Comparison of ENCODE assay signal across 8 cellular contexts in genomic region chr16:56609463-56609921, GRCh38. TPM values are rescaled to one million over a fixed set of nuclear protein-coding genes. Genes with fewer than 3 reads are reported as not detected.
A peak's percentile ranks its signal among the peaks of the same experiment; 100 is the strongest.
DNase-seq lines count a peak whose midpoint lies in the region; TF ChIP-seq lines count a peak whose summit lies in the region.

No MANE protein-coding gene starts in this region.

- peak overlapping the region; percentile 81 to 89 for H3K9ac ChIP-seq in duodenal mucosa (ENCODE audit: low read depth in 1 of 2, low read length in 2 of 2)

- H3K27ac ChIP-seq in duodenal mucosa (ENCODE audit: low read depth, low read length): peak overlapping the region; percentile 81

- no peaks in the 10 kb centered on the region for H3K27me3 Mint-ChIP-seq in activated CD4-positive, alpha-beta T cell treated with anti-CD3 and anti-CD28 coated beads, Interleukin-2, amount 10 ng/mL, durations not matched to agents 7 days and 5 days

- peak overlapping the region; percentile 96 for H3K27ac Mint-ChIP-seq in activated CD4-positive, alpha-beta T cell treated with anti-CD3 and anti-CD28 coated beads, Interleukin-2, amount 10 ng/mL, durations not matched to agents 7 days and 5 days

- H3K36me3 Mint-ChIP-seq in activated CD4-positive, alpha-beta T cell treated with anti-CD3 and anti-CD28 coated beads, Interleukin-2, amount 10 ng/mL, durations not matched to agents 7 days and 5 days (ENCODE audit: low read depth): peaks cover 3% of the 10 kb centered on the region

- H3K4me3 ChIP-seq in GM06990 (replicated peaks; ENCODE audit: low read depth, low read length): peak overlapping the region; percentile 69
- peak overlapping the region; percentile 85 to 95 for H3K4me3 ChIP-seq in duodenal mucosa (ENCODE audit: low read depth in 1 of 2, low read length in 2 of 2)

- peak overlapping the region; percentile 92 for H3K4me3 Mint-ChIP-seq in activated CD4-positive, alpha-beta T cell treated with anti-CD3 and anti-CD28 coated beads, Interleukin-2, amount 10 ng/mL, durations not matched to agents 7 days and 5 days

- H3K27me3 ChIP-seq in GM06990 (replicated peaks; ENCODE audit: control insufficient read depth, insufficient read depth, low read length) (no peaks in the 10 kb centered on the region), duodenal mucosa (ENCODE audit: control insufficient read depth in 1 of 2, insufficient read depth in 2 of 2, low read length in 2 of 2) (no peaks in the 10 kb centered on the region)

- no peaks in the 10 kb centered on the region for H3K9me3 ChIP-seq in duodenal mucosa (ENCODE audit: control insufficient read depth in 1 of 2, low read length in 2 of 2)

- DNase-seq in GM06990 (ENCODE audit: extremely low read depth, insufficient read length): peak; percentile 73
- peak; percentile 50 for DNase-seq in HEK293T (ENCODE audit: extremely low spot score)
- peak; percentile 57 for DNase-seq in NCI-H2107 treated with DMSO at 0.1 percent for 48 hours (lab: John Stamatoyannopoulos, UW; ENCODE audit: unreplicated experiment)
- DNase-seq in activated CD4-positive, alpha-beta T cell treated with anti-CD3 and anti-CD28 coated beads, Interleukin-2, amount 10 ng/mL, durations not matched to agents 7 days and 5 days: peak; percentile 90
- DNase-seq in mucosa of gallbladder (ENCODE audit: low spot score): peak; percentile 82
- DNase-seq in stimulated activated naive CD4-positive, alpha-beta T cell (lab: John Stamatoyannopoulos, UW): peak; percentile 25 to 83 (median 75)
- no peak for DNase-seq in inferior parietal cortex (ENCODE audit: extremely low spot score)

- POLR2A ChIA-PET in HEK293T (lab: Yijun Ruan, JAX): no interaction called here
- POLR2A ChIA-PET in activated CD4-positive, alpha-beta T cell treated with anti-CD3 and anti-CD28 coated beads, Interleukin-2, amount 10 ng/mL, durations not matched to agents 7 days and 5 days (lab: Charles Lee): interaction anchor here (1.0 kb wide), 1 partner anchor 16 kb away, joined by 3 read pairs; the partner anchor contains the start of gene MT1E

- no peaks in the 10 kb centered on the region for H3K9me3 Mint-ChIP-seq in activated CD4-positive, alpha-beta T cell treated with anti-CD3 and anti-CD28 coated beads, Interleukin-2, amount 10 ng/mL, durations not matched to agents 7 days and 5 days

- no peaks in the 10 kb centered on the region for H3K36me3 ChIP-seq in GM06990 (ENCODE audit: control insufficient read depth, insufficient read depth, low read length)
- H3K36me3 ChIP-seq in duodenal mucosa (ENCODE audit: control insufficient read depth in 1 of 2, insufficient read depth in 2 of 2, low read length in 2 of 2): no peaks in the 10 kb centered on the region

- CTCF ChIA-PET in HEK293T (lab: Yijun Ruan, JAX): interaction anchor here (0.7 to 1.9 kb wide), 2 partner anchors 92 to 148 kb away, joined by 4 to 5 read pairs; no protein-coding TSS in a partner anchor
- CTCF ChIA-PET in activated CD4-positive, alpha-beta T cell treated with anti-CD3 and anti-CD28 coated beads, Interleukin-2, amount 10 ng/mL, durations not matched to agents 7 days and 5 days (lab: Charles Lee): interaction anchor here (1.4 to 1.6 kb wide), 2 partner anchors 9 to 92 kb away, joined by 5 to 6 read pairs; no protein-coding TSS in a partner anchor

- peaks cover 55% of the 10 kb centered on the region for H3K4me1 Mint-ChIP-seq in activated CD4-positive, alpha-beta T cell treated with anti-CD3 and anti-CD28 coated beads, Interleukin-2, amount 10 ng/mL, durations not matched to agents 7 days and 5 days

- peaks cover 19 to 44% of the 10 kb centered on the region in 2 donors for H3K4me1 ChIP-seq in duodenal mucosa (ENCODE audit: control insufficient read depth in 1 of 2, insufficient read depth in 2 of 2, low read length in 2 of 2)

- no peak for TF ChIP-seq CTCF in GM06990 (IDR thresholded peaks at IDR 0.05; ENCODE audit: insufficient read depth, low read length, poor library complexity, severe bottlenecking)

TF ChIP-seq in HEK293T, 16 proteins besides CTCF, POLR2A, EP300 and RAD21:
- TF ChIP-seq FOXM1 (IDR thresholded peaks at IDR 0.05; ENCODE audit: borderline replicate concordance) (no peak), TARDBP (IDR thresholded peaks at IDR 0.05) (no peak), FOXA1 (IDR thresholded peaks at IDR 0.05) (no peak), ELF4 (IDR thresholded peaks at IDR 0.05) (no peak), BHLHE40 (IDR thresholded peaks at IDR 0.05; ENCODE audit: borderline replicate concordance) (no peak), ARNT (IDR thresholded peaks at IDR 0.05) (no peak)

RNA-seq across cellular contexts. Expression of gene MT2A, which starts 1.1 kb away (rescaled TPM):
- 100 to 1,000 TPM; 146 to 268 TPM for total RNA-seq in activated CD4-positive, alpha-beta T cell treated with anti-CD3 and anti-CD28 coated beads, Interleukin-2, amount 10 ng/mL, durations not matched to agents 7 days and 5 days
- total RNA-seq in mucosa of gallbladder: 157 TPM

RNA-seq across cellular contexts. Expression of gene MT1E, which starts 16.1 kb away (rescaled TPM):
- 100 to 1,000 TPM; 100 to 154 TPM for total RNA-seq in activated CD4-positive, alpha-beta T cell treated with anti-CD3 and anti-CD28 coated beads, Interleukin-2, amount 10 ng/mL, durations not matched to agents 7 days and 5 days
- 137 TPM for total RNA-seq in mucosa of gallbladder

RNA-seq across cellular contexts. Expression of gene MT3, which starts 20.2 kb away (rescaled TPM):
- 1 to 10 TPM; 3.0 to 3.8 TPM for total RNA-seq in activated CD4-positive, alpha-beta T cell treated with anti-CD3 and anti-CD28 coated beads, Interleukin-2, amount 10 ng/mL, durations not matched to agents 7 days and 5 days
- total RNA-seq in mucosa of gallbladder: 1.4 TPM

RNA-seq across cellular contexts. Expression of gene MT1M, which starts 23.0 kb away (rescaled TPM):
- not detected for total RNA-seq in activated CD4-positive, alpha-beta T cell treated with anti-CD3 and anti-CD28 coated beads, Interleukin-2, amount 10 ng/mL, durations not matched to agents 7 days and 5 days
- total RNA-seq in mucosa of gallbladder: 4.6 TPM

RNA-seq across cellular contexts. Expression of gene MT1A, which starts 29.0 kb away (rescaled TPM):
- not detected for total RNA-seq in activated CD4-positive, alpha-beta T cell treated with anti-CD3 and anti-CD28 coated beads, Interleukin-2, amount 10 ng/mL, durations not matched to agents 7 days and 5 days
- total RNA-seq in mucosa of gallbladder: 1.9 TPM
